In the genomic region with DNA sequence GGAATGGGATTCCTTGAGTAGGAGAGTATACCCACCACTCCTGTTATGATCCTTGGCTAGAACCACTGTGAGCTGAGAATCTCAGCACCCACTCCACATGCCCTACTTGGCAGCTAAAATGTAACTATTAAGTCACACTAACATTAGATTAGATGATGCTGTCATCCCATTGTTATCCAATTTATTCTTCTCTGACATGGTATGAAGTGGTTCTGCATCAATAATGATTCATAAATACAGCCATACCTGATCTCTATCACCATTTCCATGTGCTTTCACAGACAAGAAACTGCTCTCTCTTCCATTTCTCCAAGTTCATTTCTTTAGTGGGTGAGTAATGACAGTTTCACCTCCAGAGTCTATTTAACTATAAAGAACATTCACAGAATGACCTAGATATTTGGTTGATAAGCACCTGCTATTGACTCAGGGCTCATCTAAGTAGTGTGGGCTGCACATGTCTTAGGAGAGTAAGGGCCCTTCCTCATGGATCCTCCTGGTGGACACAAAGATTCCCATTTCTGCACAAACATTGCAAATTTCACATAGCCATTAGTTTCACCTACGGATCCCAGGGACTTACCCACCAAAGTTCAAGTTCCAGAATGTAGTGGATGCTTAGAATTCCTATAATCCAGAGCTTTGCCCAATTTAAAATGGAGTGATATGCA, we compare ENCODE assay signal across 13 cellular contexts.
DNase-seq lines count a peak whose midpoint lies in the region; ATAC-seq and TF ChIP-seq lines count a peak whose summit lies in the region.
"Had no signal": no experiment of that assay in that cellular context is flagged by ENCODE, and none has a peak within 500 bp of the region (broad histone marks: within the 10 kb centered on the region; RNA-seq: fewer than 3 reads in every experiment).

No MANE protein-coding gene starts in this region.

- H3K4me2 ChIP-seq in OCI-LY3 (ENCODE audit: low read length) = peak overlapping the region; percentile 82; the same call in 1 of the 2 replicates

- no peaks in the 10 kb centered on the region for H3K9me3 Mint-ChIP-seq in naive B cell
- H3K9me3 Mint-ChIP-seq: H9 had no signal

- H3K4me3 Mint-ChIP-seq in naive B cell = peak overlapping the region in 3 of 8 donors; percentile 2 to 50 (median 45)
- H3K4me3 Mint-ChIP-seq: H9 had no signal

- no peaks in the 10 kb centered on the region for H3K36me3 Mint-ChIP-seq in naive B cell

- TF ChIP-seq CTCF in OCI-LY3 (IDR thresholded peaks at IDR 0.05; ENCODE audit: low read depth, low read length) = no peak

- H2AFZ ChIP-seq in OCI-LY3 (ENCODE audit: low read depth, low read length) = no peak overlapping the region

- no peak overlapping the region for H3K9ac ChIP-seq in OCI-LY3 (ENCODE audit: low read length)

- peaks cover 16% of the 10 kb centered on the region; the same call in 1 of the 2 replicates for H3K79me2 ChIP-seq in OCI-LY3 (ENCODE audit: low read length)

- H3K27ac ChIP-seq in OCI-LY3 (ENCODE audit: low read length) = peak overlapping the region; percentile 74
- H3K27ac ChIP-seq: body of pancreas, prostate gland had no signal

- H4K20me1 ChIP-seq in OCI-LY3 (ENCODE audit: insufficient read depth, low read length) = no peaks in the 10 kb centered on the region

- H3K4me1 Mint-ChIP-seq in naive B cell = peaks cover 62 to 89% (median 72%) of the 10 kb centered on the region in 3 donors

- no peak overlapping the region for H3K4me3 ChIP-seq in OCI-LY3 (ENCODE audit: low read length)
- H3K4me3 ChIP-seq: body of pancreas, prostate gland had no signal

- DNase-seq in naive B cell = no peak
- no peak for DNase-seq in NCI-H69 (lab: John Stamatoyannopoulos, UW)
- no peak for DNase-seq in occipital lobe (lab: John Stamatoyannopoulos, UW)
- DNase-seq: activated naive CD4-positive, alpha-beta T cell treated with Interleukin-2 at 50 U/mL for 16 hours; body of pancreas; H9; NCI-H2171 treated with DMSO at 0.1 percent for 48 hours had no signal

- H3K4me1 ChIP-seq in OCI-LY3 (ENCODE audit: low read length) = peaks cover 49% of the 10 kb centered on the region
- H3K4me1 ChIP-seq: body of pancreas, prostate gland had no signal

- peak; percentile 12 for ATAC-seq in GM18858 (IDR thresholded peaks at IDR 0.05; ENCODE audit: unreplicated experiment)
- ATAC-seq in GM21723 (IDR thresholded peaks at IDR 0.05; ENCODE audit: unreplicated experiment) = peak; percentile 11
- no peak for ATAC-seq in naive B cell (ENCODE audit: low read depth in 2 of 2)
- ATAC-seq in HG03025 (IDR thresholded peaks at IDR 0.05; ENCODE audit: low FRiP score, unreplicated experiment) = no peak
- ATAC-seq: body of pancreas, left lobe of liver had no signal

- H3K27me3 ChIP-seq in OCI-LY3 (ENCODE audit: low read depth, low read length) = no peaks in the 10 kb centered on the region
- H3K27me3 ChIP-seq: body of pancreas had no signal

- H3K27ac Mint-ChIP-seq in naive B cell = peak overlapping the region; percentile 0 to 84 (median 40)
- H3K27ac Mint-ChIP-seq: H9 had no signal

- no peaks in the 10 kb centered on the region for H3K27me3 Mint-ChIP-seq in naive B cell

- H3K9me3 ChIP-seq in OCI-LY3 (ENCODE audit: insufficient read depth, low read length) = no peaks in the 10 kb centered on the region
- H3K9me3 ChIP-seq: body of pancreas, prostate gland had no signal

- H3K36me3 ChIP-seq in OCI-LY3 (replicated peaks; ENCODE audit: low read depth, low read length) = no peaks in the 10 kb centered on the region
- H3K36me3 ChIP-seq: prostate gland had no signal

Comparison
In these comparisons a context has a peak if more than half of its experiments do, and no peak if none do; other contexts are left out.
1. ATAC-seq: peak in GM18858 (single experiment) and GM21723 (single experiment); none in naive B cell (0 of 2) and HG03025 (single experiment).